9 cellular contexts compared by ENCODE assay signal in the genomic region with DNA sequence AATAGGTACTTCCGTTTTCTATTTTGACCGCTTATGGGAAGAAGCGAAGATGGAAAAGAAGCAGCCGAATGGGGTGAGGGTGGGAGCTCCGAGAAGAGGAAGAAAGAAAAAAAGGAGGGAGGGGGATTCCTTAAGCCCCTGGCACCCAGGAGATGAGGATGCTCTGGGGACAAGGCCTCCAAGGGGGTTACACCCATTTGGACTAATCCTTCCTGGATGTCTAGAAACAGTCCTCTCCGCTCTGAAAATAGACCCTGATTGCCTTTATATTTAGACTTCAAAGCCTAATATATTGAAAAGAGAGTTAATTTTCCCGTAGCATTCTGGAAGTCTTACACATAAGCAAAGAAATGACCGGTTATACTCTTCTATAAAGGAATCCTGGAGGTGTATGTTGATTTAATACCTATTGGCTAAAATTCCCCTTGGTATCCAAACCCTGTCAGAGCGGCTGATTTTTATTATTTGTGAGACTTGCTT. TPM values are rescaled to one million over a fixed set of nuclear protein-coding genes. Genes with fewer than 3 reads are reported as not detected.
DNase-seq lines count a peak whose midpoint lies in the region; ATAC-seq and TF ChIP-seq lines count a peak whose summit lies in the region.
"Had no signal": no experiment of that assay in that cellular context is flagged by ENCODE, and none has a peak within 500 bp of the region (broad histone marks: within the 10 kb centered on the region; RNA-seq: fewer than 3 reads in every experiment).

No MANE protein-coding gene starts in this region.

- 45% methylated on average over 9 of the region's 9 CpGs for WGBS in hepatocyte (ENCODE audit: low lambda C conversion rate, missing lambda C conversion rate)

- CTCF ChIA-PET in activated CD4-positive, alpha-beta memory T cell treated with anti-CD3 and anti-CD28 coated beads, Interleukin-2, amount 10 ng/mL, durations not matched to agents 7 days and 5 days (lab: Charles Lee), result interaction anchor here (0.9 to 1.5 kb wide), 2 partner anchors 21 to 392 kb away, joined by 4 to 6 read pairs; no protein-coding TSS in a partner anchor

- no peaks in the 10 kb centered on the region for H3K79me2 ChIP-seq in hepatocyte

- H3K9me2 ChIP-seq in hepatocyte (replicated peaks; ENCODE audit: insufficient read depth), result no peaks in the 10 kb centered on the region

- H3K9me3 ChIP-seq in hepatocyte (ENCODE audit: low read depth), result no peaks in the 10 kb centered on the region
- no peaks in the 10 kb centered on the region for H3K9me3 ChIP-seq in mucosa of descending colon

- H3K36me3 ChIP-seq in hepatocyte (replicated peaks; ENCODE audit: insufficient read depth, low read depth), result no peaks in the 10 kb centered on the region
- no peaks in the 10 kb centered on the region for H3K36me3 ChIP-seq in mucosa of descending colon (ENCODE audit: low read depth)

- DNase-seq in HFF-Myc (ENCODE audit: extremely low read depth, low read depth) (no peak), hepatocyte (ENCODE audit: low spot score) (no peak), mucosa of descending colon (no peak)
- DNase-seq in activated CD4-positive, alpha-beta memory T cell treated with anti-CD3 and anti-CD28 coated beads, Interleukin-2, amount 10 ng/mL, durations not matched to agents 7 days and 5 days, result no peak
- DNase-seq: left cardiac atrium had no signal

- POLR2A ChIA-PET in activated CD4-positive, alpha-beta memory T cell treated with anti-CD3 and anti-CD28 coated beads, Interleukin-2, amount 10 ng/mL, durations not matched to agents 7 days and 5 days (lab: Charles Lee), result interaction anchor here (1.3 kb wide), 1 partner anchor 13 kb away, joined by 5 read pairs; a partner anchor contains a TSS

- no peaks in the 10 kb centered on the region for H3K36me3 Mint-ChIP-seq in activated CD4-positive, alpha-beta memory T cell treated with anti-CD3 and anti-CD28 coated beads, Interleukin-2, amount 10 ng/mL, durations not matched to agents 7 days and 5 days (ENCODE audit: low read depth)

- H3K4me2 ChIP-seq in hepatocyte, result peak overlapping the region; percentile 92

- no peak overlapping the region for H3K27ac Mint-ChIP-seq in activated CD4-positive, alpha-beta memory T cell treated with anti-CD3 and anti-CD28 coated beads, Interleukin-2, amount 10 ng/mL, durations not matched to agents 7 days and 5 days

- peaks cover 69% of the 10 kb centered on the region for H3K27me3 ChIP-seq in hepatocyte

- H3K4me1 ChIP-seq in hepatocyte (ENCODE audit: insufficient read depth), result peaks cover 7% of the 10 kb centered on the region
- peaks cover 7% of the 10 kb centered on the region for H3K4me1 ChIP-seq in mucosa of descending colon (ENCODE audit: low read depth)

- H3K27ac ChIP-seq in hepatocyte (no peak overlapping the region), skin epidermis (peak overlapping the region in 5 of 21 experiments; percentile 38 to 74 (median 58))

- intact Hi-C loops in mucosa of descending colon (cut with DNase I, micrococcal nuclease), result no loop called here

- ATAC-seq in GM21619 (IDR thresholded peaks at IDR 0.05; ENCODE audit: unreplicated experiment) (no peak), mucosa of descending colon (no peak), HG03439 (IDR thresholded peaks at IDR 0.05; ENCODE audit: unreplicated experiment) (no peak), HG03280 (IDR thresholded peaks at IDR 0.05; ENCODE audit: unreplicated experiment) (no peak)

- peaks cover 21% of the 10 kb centered on the region for H3K4me1 Mint-ChIP-seq in activated CD4-positive, alpha-beta memory T cell treated with anti-CD3 and anti-CD28 coated beads, Interleukin-2, amount 10 ng/mL, durations not matched to agents 7 days and 5 days

- H3K4me3 ChIP-seq in HFF-Myc (replicated peaks; ENCODE audit: low read depth, low read length) (peak overlapping the region; percentile 53), hepatocyte (peak overlapping the region; percentile 69), skin epidermis (peak overlapping the region in 5 of 7 experiments; percentile 48 to 64 (median 59)), mucosa of descending colon (no peak overlapping the region)

- peak overlapping the region; percentile 97 for H2AFZ ChIP-seq in hepatocyte

- no peaks in the 10 kb centered on the region for H4K20me1 ChIP-seq in hepatocyte (ENCODE audit: insufficient read depth, poor library complexity, severe bottlenecking)

- no peaks in the 10 kb centered on the region for H3K9me3 Mint-ChIP-seq in activated CD4-positive, alpha-beta memory T cell treated with anti-CD3 and anti-CD28 coated beads, Interleukin-2, amount 10 ng/mL, durations not matched to agents 7 days and 5 days

- no peak for TF ChIP-seq CTCF in HFF-Myc (IDR thresholded peaks at IDR 0.05; ENCODE audit: low read depth, low read length, missing control alignments)
- TF ChIP-seq CTCF in hepatocyte (IDR thresholded peaks at IDR 0.05; ENCODE audit: poor library complexity), result no peak
- TF ChIP-seq CTCF in mucosa of descending colon (IDR thresholded peaks at IDR 0.05), result no peak

- H3K27me3 Mint-ChIP-seq in activated CD4-positive, alpha-beta memory T cell treated with anti-CD3 and anti-CD28 coated beads, Interleukin-2, amount 10 ng/mL, durations not matched to agents 7 days and 5 days, result peaks cover 78% of the 10 kb centered on the region

- H3K4me3 Mint-ChIP-seq in activated CD4-positive, alpha-beta memory T cell treated with anti-CD3 and anti-CD28 coated beads, Interleukin-2, amount 10 ng/mL, durations not matched to agents 7 days and 5 days, result peak overlapping the region; percentile 68

RNA-seq across cellular contexts. Expression of a gene that starts 0.7 kb away (rescaled TPM):
- under 1 TPM in 1 of 2 experiments, not detected in 1; 0.08 TPM for total RNA-seq in activated CD4-positive, alpha-beta memory T cell treated with anti-CD3 and anti-CD28 coated beads, Interleukin-2, amount 10 ng/mL, durations not matched to agents 7 days and 5 days
- 1.6 and 1.8 TPM in 2 replicates for total RNA-seq in hepatocyte
- 0.23 and 1.4 TPM in 2 replicates for polyA plus RNA-seq in hepatocyte
- total RNA-seq in mucosa of descending colon, result under 1 TPM; 0.24 to 0.51 (median 0.46) TPM

RNA-seq across cellular contexts. Expression of a gene that starts 13.2 kb away (rescaled TPM):
- total RNA-seq in activated CD4-positive, alpha-beta memory T cell treated with anti-CD3 and anti-CD28 coated beads, Interleukin-2, amount 10 ng/mL, durations not matched to agents 7 days and 5 days, result 10 to 100 TPM; 45.5 to 53.9 TPM
- 33.1 and 33.4 TPM in 2 replicates for total RNA-seq in hepatocyte
- polyA plus RNA-seq in hepatocyte, result 28.4 and 38.6 TPM in 2 replicates
- 10 to 100 TPM; 20.6 to 25.1 (median 24.3) TPM for total RNA-seq in mucosa of descending colon
